In genomic region chr14:93301821-93302447, GRCh38 we compare ENCODE assay signal across 1 cellular context.
TF ChIP-seq lines count a peak whose summit lies in the region.

No MANE protein-coding gene starts in this region.

TF ChIP-seq in SK-N-SH, 30 proteins besides CTCF, POLR2A, EP300 and RAD21 (continued from another document):
- peak; percentile 65 for TF ChIP-seq PBX3 (IDR thresholded peaks at IDR 0.05)
